In the genomic region with DNA sequence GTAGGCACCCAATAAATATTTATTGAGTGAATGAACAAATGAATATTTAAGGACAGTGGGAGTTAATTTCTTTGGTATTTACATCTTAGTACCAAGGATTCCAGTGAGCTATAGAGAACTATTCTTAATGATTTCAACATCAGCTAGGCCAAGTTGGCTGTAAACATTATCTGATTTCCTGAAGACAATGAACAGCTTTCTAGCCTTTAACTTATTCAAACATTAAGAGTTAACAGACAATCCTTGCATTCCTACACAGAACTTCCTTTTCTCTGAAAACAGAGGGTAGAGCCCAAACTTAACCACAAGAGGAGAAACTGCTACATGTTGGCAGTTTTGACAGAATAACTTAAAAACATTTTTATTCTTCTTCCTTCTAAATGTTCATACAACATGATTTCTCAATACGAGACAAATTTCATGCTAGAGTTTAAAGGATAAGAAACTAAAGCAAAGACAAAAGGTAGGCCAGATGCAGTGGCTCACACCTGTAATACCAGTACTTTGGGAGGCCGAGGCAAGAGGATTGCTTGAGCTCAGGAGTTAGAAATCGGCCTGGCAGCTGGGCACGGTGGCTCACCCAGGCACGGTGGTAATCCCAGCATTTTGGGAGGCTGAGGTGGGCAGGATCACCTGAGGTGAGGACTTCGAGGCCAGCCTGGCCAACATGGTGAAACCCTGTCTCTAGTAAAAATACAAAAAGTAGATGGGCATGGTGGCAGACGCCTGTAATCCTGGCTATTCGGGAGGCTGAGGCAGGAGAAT, we compare ENCODE assay signal across 12 cellular contexts. TPM values are rescaled to one million over a fixed set of nuclear protein-coding genes. Genes with fewer than 3 reads are reported as not detected.
DNase-seq lines count a peak whose midpoint lies in the region; ATAC-seq and TF ChIP-seq lines count a peak whose summit lies in the region.
"Had no signal": no experiment of that assay in that cellular context is flagged by ENCODE, and none has a peak within 500 bp of the region (broad histone marks: within the 10 kb centered on the region; RNA-seq: fewer than 3 reads in every experiment).

No MANE protein-coding gene starts in this region.

- H3K27me3 Mint-ChIP-seq in activated CD8-positive, alpha-beta T cell treated with anti-CD3 and anti-CD28 coated beads, Interleukin-2, amount 10 ng/mL, durations not matched to agents 7 days and 5 days (ENCODE audit: low read depth): no peaks in the 10 kb centered on the region

- DNase-seq in left ventricle myocardium inferior: no peak
- no peak for DNase-seq in right atrium auricular region (ENCODE audit: low spot score)
- DNase-seq in activated CD8-positive, alpha-beta T cell treated with anti-CD3 and anti-CD28 coated beads, Interleukin-2, amount 10 ng/mL, durations not matched to agents 7 days and 5 days: no peak
- no peak for DNase-seq in left lung
- DNase-seq in NCI-H526 (lab: John Stamatoyannopoulos, UW): no peak
- no peak for DNase-seq in effector CD4-positive, alpha-beta T cell
- DNase-seq in glomerular visceral epithelial cell (ENCODE audit: extremely low spot score): no peak
- no peak for DNase-seq in NCI-H748 treated with DMSO at 0.1 percent for 48 hours (lab: John Stamatoyannopoulos, UW)
- DNase-seq: aorta, COR-L47, right cardiac atrium had no signal

- H3K27ac ChIP-seq in left ventricle myocardium inferior (replicated peaks) (peak overlapping the region; percentile 2), right atrium auricular region (peak overlapping the region in 1 of 2 donors; percentile 27), left lung (peak overlapping the region; percentile 14 to 91)

- TF ChIP-seq CTCF in left ventricle myocardium inferior (IDR thresholded peaks at IDR 0.05; ENCODE audit: borderline replicate concordance) (no peak), right atrium auricular region (IDR thresholded peaks at IDR 0.05) (no peak), left lung (IDR thresholded peaks at IDR 0.05) (no peak)

- intact Hi-C loops in left ventricle myocardium inferior (cut with micrococcal nuclease): no loop called here
- intact Hi-C loops in left lung (cut with DNase I): no loop called here

- H3K4me3 ChIP-seq in left ventricle myocardium inferior (no peak overlapping the region), right atrium auricular region (no peak overlapping the region), left lung (no peak overlapping the region)

- CTCF ChIA-PET in activated CD8-positive, alpha-beta T cell treated with anti-CD3 and anti-CD28 coated beads, Interleukin-2, amount 10 ng/mL, durations not matched to agents 7 days and 5 days (lab: Charles Lee): interaction anchor here (1.0 to 8.8 kb wide), 3 partner anchors 13 to 344 kb away, joined by 4 to 316 read pairs (median 6); no protein-coding TSS in a partner anchor

- H3K36me3 Mint-ChIP-seq in activated CD8-positive, alpha-beta T cell treated with anti-CD3 and anti-CD28 coated beads, Interleukin-2, amount 10 ng/mL, durations not matched to agents 7 days and 5 days (ENCODE audit: low read depth): peaks cover 40% of the 10 kb centered on the region

- POLR2A ChIA-PET in activated CD8-positive, alpha-beta T cell treated with anti-CD3 and anti-CD28 coated beads, Interleukin-2, amount 10 ng/mL, durations not matched to agents 7 days and 5 days (lab: Charles Lee): interaction anchor here (0.9 to 9.0 kb wide), 3 partner anchors 12 to 88 kb away, joined by 4 to 218 read pairs (median 8); partner anchors contain the start of gene ATAD5

- H3K36me3 ChIP-seq in left ventricle myocardium inferior (no peaks in the 10 kb centered on the region), right atrium auricular region (no peaks in the 10 kb centered on the region), left lung (no peaks in the 10 kb centered on the region)

- peaks cover 5% of the 10 kb centered on the region for H3K9me3 Mint-ChIP-seq in activated CD8-positive, alpha-beta T cell treated with anti-CD3 and anti-CD28 coated beads, Interleukin-2, amount 10 ng/mL, durations not matched to agents 7 days and 5 days (ENCODE audit: insufficient read depth)

- no peak for ATAC-seq in activated CD8-positive, alpha-beta T cell treated with anti-CD3 and anti-CD28 coated beads, Interleukin-2, amount 10 ng/mL, durations not matched to agents 7 days and 5 days
- no peak for ATAC-seq in left lung
- ATAC-seq: left lobe of liver, right cardiac atrium had no signal

- H3K27me3 ChIP-seq in left ventricle myocardium inferior (ENCODE audit: low read depth): no peaks in the 10 kb centered on the region
- no peaks in the 10 kb centered on the region for H3K27me3 ChIP-seq in right atrium auricular region
- no peaks in the 10 kb centered on the region for H3K27me3 ChIP-seq in left lung

- peaks cover 39% of the 10 kb centered on the region for H3K4me1 ChIP-seq in left ventricle myocardium inferior
- H3K4me1 ChIP-seq in right atrium auricular region: peaks cover 0 to 30% of the 10 kb centered on the region in 2 donors
- peaks cover 10 to 79% of the 10 kb centered on the region in 2 donors for H3K4me1 ChIP-seq in left lung

- H3K4me3 Mint-ChIP-seq in activated CD8-positive, alpha-beta T cell treated with anti-CD3 and anti-CD28 coated beads, Interleukin-2, amount 10 ng/mL, durations not matched to agents 7 days and 5 days: peak overlapping the region; percentile 89

- peaks cover 53% of the 10 kb centered on the region for H3K4me1 Mint-ChIP-seq in activated CD8-positive, alpha-beta T cell treated with anti-CD3 and anti-CD28 coated beads, Interleukin-2, amount 10 ng/mL, durations not matched to agents 7 days and 5 days (ENCODE audit: low read depth)

- peak overlapping the region; percentile 94 for H3K27ac Mint-ChIP-seq in activated CD8-positive, alpha-beta T cell treated with anti-CD3 and anti-CD28 coated beads, Interleukin-2, amount 10 ng/mL, durations not matched to agents 7 days and 5 days

- H3K9me3 ChIP-seq in left ventricle myocardium inferior (replicated peaks) (no peaks in the 10 kb centered on the region), right atrium auricular region (no peaks in the 10 kb centered on the region), left lung (no peaks in the 10 kb centered on the region)

RNA-seq across cellular contexts. Expression of gene CRLF3, which starts 4.4 kb away (rescaled TPM):
- total RNA-seq in left ventricle myocardium inferior: 4.7 TPM
- total RNA-seq in right atrium auricular region: 1 to 10 TPM; 3.4 to 5.3 TPM
- 10 to 100 TPM; 61.4 to 65.6 TPM for total RNA-seq in activated CD8-positive, alpha-beta T cell treated with anti-CD3 and anti-CD28 coated beads, Interleukin-2, amount 10 ng/mL, durations not matched to agents 7 days and 5 days
- 10 to 100 TPM; 13.1 to 26.4 TPM for total RNA-seq in left lung

RNA-seq across cellular contexts. Expression of gene ATAD5, which starts 11.6 kb away (rescaled TPM):
- total RNA-seq in left ventricle myocardium inferior (0.36 TPM), right atrium auricular region (under 1 TPM; 0.35 to 0.70 TPM), left lung (1 to 10 TPM; 2.6 to 4.4 TPM)
- 10 to 100 TPM; 33.5 to 37.0 TPM for total RNA-seq in activated CD8-positive, alpha-beta T cell treated with anti-CD3 and anti-CD28 coated beads, Interleukin-2, amount 10 ng/mL, durations not matched to agents 7 days and 5 days

Comparison
In these comparisons a context has a peak if more than half of its experiments do, and no peak if none do; other contexts are left out.
1. RNA of gene ATAD5, which starts 11.6 kb away (total RNA-seq): 33.5 to 37.0 TPM in activated CD8-positive, alpha-beta T cell treated with anti-CD3 and anti-CD28 coated beads, Interleukin-2, amount 10 ng/mL, durations not matched to agents 7 days and 5 days; 2.6 to 4.4 TPM in left lung, 0.35 to 0.70 TPM in right atrium auricular region and 0.36 TPM in left ventricle myocardium inferior (single experiment); every median in the first group is over 4 times any median in the second.